ENCODE assay signal across 14 cellular contexts in the genomic region with DNA sequence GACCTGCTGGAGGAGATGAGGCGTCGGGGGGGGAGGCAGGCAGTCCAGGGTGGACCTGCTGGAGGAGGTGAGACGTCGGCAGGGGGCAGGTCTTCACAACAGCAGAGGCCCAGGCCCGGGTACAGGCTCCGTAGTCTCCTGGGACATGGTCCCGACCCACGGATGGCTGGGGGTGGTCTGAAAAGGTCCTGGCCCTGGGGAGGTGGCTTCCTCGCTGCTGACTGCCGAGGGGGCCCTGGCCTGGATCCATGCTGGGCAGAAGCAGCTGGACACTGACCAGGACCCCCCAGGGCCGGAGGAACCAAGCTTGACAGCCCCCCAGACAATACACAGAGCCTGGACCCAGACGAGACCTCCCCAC.
"Had no signal": no experiment of that assay in that cellular context is flagged by ENCODE, and none has a peak within 500 bp of the region (broad histone marks: within the 10 kb centered on the region; RNA-seq: fewer than 3 reads in every experiment).

No MANE protein-coding gene starts in this region.

- H3K4me1 ChIP-seq: foreskin keratinocyte had no signal

- H3K36me3 Mint-ChIP-seq: activated naive CD8-positive, alpha-beta T cell treated with anti-CD3 and anti-CD28 coated beads for 36 hours; brain; T-cell; WTC11 had no signal

- H3K4me3 Mint-ChIP-seq: activated CD8-positive, alpha-beta T cell treated with anti-CD3 and anti-CD28 coated beads for 36 hours; activated naive CD8-positive, alpha-beta T cell treated with anti-CD3 and anti-CD28 coated beads for 36 hours; brain; T-cell; WTC11 had no signal

- DNase-seq: central memory CD4-positive, alpha-beta T cell; foreskin keratinocyte; kidney glomerular epithelial cell; mammary epithelial cell; sigmoid colon; spleen had no signal

- H3K27ac Mint-ChIP-seq: activated CD8-positive, alpha-beta T cell treated with anti-CD3 and anti-CD28 coated beads for 36 hours; activated naive CD8-positive, alpha-beta T cell treated with anti-CD3 and anti-CD28 coated beads for 36 hours; brain; T-cell; WTC11 had no signal

- H3K9me3 Mint-ChIP-seq: activated CD8-positive, alpha-beta T cell treated with anti-CD3 and anti-CD28 coated beads for 36 hours; activated naive CD8-positive, alpha-beta T cell treated with anti-CD3 and anti-CD28 coated beads for 36 hours; brain; neural crest cell; T-cell; WTC11 had no signal

- H3K4me1 Mint-ChIP-seq: neural crest cell, T-cell had no signal

- H3K9me3 ChIP-seq: ovary, sigmoid colon, spleen had no signal

- H3K4me3 ChIP-seq: ovary, sigmoid colon had no signal

- H3K36me3 ChIP-seq: ovary had no signal

- H3K27ac ChIP-seq: coronary artery, foreskin keratinocyte, ovary, sigmoid colon had no signal
